Comparison of ENCODE assay signal across 2 cellular contexts in the genomic region with DNA sequence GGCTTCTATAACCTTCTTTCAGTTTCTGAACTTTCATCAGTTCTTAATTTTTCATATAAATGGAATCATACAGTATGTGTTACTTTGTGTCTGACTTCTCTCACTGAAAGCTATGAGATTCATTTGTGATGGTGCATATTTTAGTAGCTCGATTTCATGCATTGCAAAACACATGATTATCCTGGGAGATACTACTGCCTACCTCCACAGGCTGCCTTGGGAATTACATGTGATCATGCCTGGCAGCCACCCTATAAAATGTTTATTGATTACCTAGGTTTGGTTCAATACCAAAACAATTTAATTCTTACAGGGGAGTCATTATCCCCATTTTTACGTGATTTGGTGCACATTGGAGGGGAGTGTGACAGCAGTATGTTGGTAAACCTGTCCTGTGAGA.
TF ChIP-seq lines count a peak whose summit lies in the region.

No MANE protein-coding gene starts in this region.

TF ChIP-seq in HCT116, 20 proteins besides CTCF, POLR2A, EP300 and RAD21 (continued from another document):
- TF ChIP-seq, protein P1, sequence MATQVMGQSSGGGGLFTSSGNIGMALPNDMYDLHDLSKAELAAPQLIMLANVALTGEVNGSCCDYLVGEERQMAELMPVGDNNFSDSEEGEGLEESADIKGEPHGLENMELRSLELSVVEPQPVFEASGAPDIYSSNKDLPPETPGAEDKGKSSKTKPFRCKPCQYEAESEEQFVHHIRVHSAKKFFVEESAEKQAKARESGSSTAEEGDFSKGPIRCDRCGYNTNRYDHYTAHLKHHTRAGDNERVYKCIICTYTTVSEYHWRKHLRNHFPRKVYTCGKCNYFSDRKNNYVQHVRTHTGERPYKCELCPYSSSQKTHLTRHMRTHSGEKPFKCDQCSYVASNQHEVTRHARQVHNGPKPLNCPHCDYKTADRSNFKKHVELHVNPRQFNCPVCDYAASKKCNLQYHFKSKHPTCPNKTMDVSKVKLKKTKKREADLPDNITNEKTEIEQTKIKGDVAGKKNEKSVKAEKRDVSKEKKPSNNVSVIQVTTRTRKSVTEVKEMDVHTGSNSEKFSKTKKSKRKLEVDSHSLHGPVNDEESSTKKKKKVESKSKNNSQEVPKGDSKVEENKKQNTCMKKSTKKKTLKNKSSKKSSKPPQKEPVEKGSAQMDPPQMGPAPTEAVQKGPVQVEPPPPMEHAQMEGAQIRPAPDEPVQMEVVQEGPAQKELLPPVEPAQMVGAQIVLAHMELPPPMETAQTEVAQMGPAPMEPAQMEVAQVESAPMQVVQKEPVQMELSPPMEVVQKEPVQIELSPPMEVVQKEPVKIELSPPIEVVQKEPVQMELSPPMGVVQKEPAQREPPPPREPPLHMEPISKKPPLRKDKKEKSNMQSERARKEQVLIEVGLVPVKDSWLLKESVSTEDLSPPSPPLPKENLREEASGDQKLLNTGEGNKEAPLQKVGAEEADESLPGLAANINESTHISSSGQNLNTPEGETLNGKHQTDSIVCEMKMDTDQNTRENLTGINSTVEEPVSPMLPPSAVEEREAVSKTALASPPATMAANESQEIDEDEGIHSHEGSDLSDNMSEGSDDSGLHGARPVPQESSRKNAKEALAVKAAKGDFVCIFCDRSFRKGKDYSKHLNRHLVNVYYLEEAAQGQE (IDR thresholded peaks at IDR 0.05; ENCODE audit: low read depth), result no peak
- TF ChIP-seq ZBTB33 (IDR thresholded peaks at IDR 0.05; ENCODE audit: extremely low read depth, insufficient replicate concordance, low read length) (no peak), EGR1 (IDR thresholded peaks at IDR 0.05; ENCODE audit: low read depth) (no peak), TCF7L2 (IDR thresholded peaks at IDR 0.05; ENCODE audit: borderline replicate concordance, extremely low read depth, insufficient read depth, insufficient read length) (no peak), EZH2phosphoT487 (IDR thresholded peaks at IDR 0.05; ENCODE audit: borderline replicate concordance) (no peak), CBX3 (IDR thresholded peaks at IDR 0.05; ENCODE audit: low read depth) (no peak), ELF1 (IDR thresholded peaks at IDR 0.05; ENCODE audit: borderline replicate concordance, low read depth) (no peak), SP1 (IDR thresholded peaks at IDR 0.05; ENCODE audit: low read depth) (no peak), MAX (IDR thresholded peaks at IDR 0.05) (no peak)
- TF ChIP-seq, protein P2, sequence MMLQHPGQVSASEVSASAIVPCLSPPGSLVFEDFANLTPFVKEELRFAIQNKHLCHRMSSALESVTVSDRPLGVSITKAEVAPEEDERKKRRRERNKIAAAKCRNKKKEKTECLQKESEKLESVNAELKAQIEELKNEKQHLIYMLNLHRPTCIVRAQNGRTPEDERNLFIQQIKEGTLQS (IDR thresholded peaks at IDR 0.05), result no peak

TF ChIP-seq in GM23338, 12 proteins besides CTCF, POLR2A, EP300 and RAD21 (continued from another document):
- TF ChIP-seq, protein P3, sequence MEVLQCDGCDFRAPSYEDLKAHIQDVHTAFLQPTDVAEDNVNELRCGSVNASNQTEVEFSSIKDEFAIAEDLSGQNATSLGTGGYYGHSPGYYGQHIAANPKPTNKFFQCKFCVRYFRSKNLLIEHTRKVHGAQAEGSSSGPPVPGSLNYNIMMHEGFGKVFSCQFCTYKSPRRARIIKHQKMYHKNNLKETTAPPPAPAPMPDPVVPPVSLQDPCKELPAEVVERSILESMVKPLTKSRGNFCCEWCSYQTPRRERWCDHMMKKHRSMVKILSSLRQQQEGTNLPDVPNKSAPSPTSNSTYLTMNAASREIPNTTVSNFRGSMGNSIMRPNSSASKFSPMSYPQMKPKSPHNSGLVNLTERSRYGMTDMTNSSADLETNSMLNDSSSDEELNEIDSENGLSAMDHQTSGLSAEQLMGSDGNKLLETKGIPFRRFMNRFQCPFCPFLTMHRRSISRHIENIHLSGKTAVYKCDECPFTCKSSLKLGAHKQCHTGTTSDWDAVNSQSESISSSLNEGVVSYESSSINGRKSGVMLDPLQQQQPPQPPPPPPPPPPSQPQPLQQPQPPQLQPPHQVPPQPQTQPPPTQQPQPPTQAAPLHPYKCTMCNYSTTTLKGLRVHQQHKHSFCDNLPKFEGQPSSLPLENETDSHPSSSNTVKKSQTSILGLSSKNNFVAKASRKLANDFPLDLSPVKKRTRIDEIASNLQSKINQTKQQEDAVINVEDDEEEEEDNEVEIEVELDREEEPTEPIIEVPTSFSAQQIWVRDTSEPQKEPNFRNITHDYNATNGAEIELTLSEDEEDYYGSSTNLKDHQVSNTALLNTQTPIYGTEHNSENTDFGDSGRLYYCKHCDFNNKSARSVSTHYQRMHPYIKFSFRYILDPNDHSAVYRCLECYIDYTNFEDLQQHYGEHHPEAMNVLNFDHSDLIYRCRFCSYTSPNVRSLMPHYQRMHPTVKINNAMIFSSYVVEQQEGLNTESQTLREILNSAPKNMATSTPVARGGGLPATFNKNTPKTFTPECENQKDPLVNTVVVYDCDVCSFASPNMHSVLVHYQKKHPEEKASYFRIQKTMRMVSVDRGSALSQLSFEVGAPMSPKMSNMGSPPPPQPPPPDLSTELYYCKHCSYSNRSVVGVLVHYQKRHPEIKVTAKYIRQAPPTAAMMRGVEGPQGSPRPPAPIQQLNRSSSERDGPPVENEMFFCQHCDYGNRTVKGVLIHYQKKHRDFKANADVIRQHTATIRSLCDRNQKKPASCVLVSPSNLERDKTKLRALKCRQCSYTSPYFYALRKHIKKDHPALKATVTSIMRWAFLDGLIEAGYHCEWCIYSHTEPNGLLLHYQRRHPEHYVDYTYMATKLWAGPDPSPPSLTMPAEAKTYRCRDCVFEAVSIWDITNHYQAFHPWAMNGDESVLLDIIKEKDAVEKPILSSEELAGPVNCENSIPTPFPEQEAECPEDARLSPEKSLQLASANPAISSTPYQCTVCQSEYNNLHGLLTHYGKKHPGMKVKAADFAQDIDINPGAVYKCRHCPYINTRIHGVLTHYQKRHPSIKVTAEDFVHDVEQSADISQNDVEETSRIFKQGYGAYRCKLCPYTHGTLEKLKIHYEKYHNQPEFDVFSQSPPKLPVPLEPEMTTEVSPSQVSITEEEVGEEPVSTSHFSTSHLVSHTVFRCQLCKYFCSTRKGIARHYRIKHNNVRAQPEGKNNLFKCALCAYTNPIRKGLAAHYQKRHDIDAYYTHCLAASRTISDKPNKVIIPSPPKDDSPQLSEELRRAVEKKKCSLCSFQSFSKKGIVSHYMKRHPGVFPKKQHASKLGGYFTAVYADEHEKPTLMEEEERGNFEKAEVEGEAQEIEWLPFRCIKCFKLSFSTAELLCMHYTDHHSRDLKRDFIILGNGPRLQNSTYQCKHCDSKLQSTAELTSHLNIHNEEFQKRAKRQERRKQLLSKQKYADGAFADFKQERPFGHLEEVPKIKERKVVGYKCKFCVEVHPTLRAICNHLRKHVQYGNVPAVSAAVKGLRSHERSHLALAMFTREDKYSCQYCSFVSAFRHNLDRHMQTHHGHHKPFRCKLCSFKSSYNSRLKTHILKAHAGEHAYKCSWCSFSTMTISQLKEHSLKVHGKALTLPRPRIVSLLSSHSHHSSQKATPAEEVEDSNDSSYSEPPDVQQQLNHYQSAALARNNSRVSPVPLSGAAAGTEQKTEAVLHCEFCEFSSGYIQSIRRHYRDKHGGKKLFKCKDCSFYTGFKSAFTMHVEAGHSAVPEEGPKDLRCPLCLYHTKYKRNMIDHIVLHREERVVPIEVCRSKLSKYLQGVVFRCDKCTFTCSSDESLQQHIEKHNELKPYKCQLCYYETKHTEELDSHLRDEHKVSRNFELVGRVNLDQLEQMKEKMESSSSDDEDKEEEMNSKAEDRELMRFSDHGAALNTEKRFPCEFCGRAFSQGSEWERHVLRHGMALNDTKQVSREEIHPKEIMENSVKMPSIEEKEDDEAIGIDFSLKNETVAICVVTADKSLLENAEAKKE (CRISPR knock-in tag; IDR thresholded peaks at IDR 0.05), result no peak
- TF ChIP-seq EZH2phosphoT487 (IDR thresholded peaks at IDR 0.05; ENCODE audit: unreplicated experiment) (no peak), ZNF331 (CRISPR knock-in tag; IDR thresholded peaks at IDR 0.05; ENCODE audit: low read depth) (no peak), NANOG (IDR thresholded peaks at IDR 0.05; ENCODE audit: borderline replicate concordance) (no peak), EZH2 (IDR thresholded peaks at IDR 0.05; ENCODE audit: low read depth, unreplicated experiment) (no peak), CREB1 (CRISPR knock-in tag; IDR thresholded peaks at IDR 0.05; ENCODE audit: low read depth) (no peak)
- TF ChIP-seq, protein P1 (IDR thresholded peaks at IDR 0.05; ENCODE audit: unreplicated experiment), result no peak
TF ChIP-seq in GM23338: peak in this region for 0.
